ENCODE assay signal across 16 cellular contexts in the genomic region with DNA sequence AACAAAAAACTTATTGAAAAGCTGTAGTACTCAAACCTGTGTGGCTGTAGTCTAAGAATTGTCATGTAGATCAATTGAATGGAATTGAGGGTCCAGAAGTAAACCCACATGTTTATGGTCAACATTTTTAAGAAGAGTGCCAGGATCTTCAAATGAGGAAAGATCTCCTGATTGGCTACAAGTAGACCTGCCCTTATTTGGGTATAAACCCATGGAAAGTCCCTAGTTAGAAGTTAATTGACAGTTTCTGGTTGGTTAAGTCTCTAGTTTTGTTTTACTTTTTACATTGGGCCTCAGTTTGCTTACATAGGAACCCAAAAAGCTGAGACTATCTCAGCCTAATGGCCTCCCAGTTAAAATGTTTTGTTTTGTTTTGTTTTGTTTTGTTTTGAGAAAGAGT.
DNase-seq lines count a peak whose midpoint lies in the region; ATAC-seq, FAIRE-seq and TF ChIP-seq lines count a peak whose summit lies in the region.
"Had no signal": no experiment of that assay in that cellular context is flagged by ENCODE, and none has a peak within 500 bp of the region (broad histone marks: within the 10 kb centered on the region; RNA-seq: fewer than 3 reads in every experiment).

No MANE protein-coding gene starts in this region.

- TF ChIP-seq EP300 in GM12878 (IDR thresholded peaks at IDR 0.05; ENCODE audit: borderline replicate concordance in 1 of 2, control insufficient read depth in 1 of 2, low read depth in 2 of 2, low read length in 2 of 2) = no peak

- SMC1A ChIA-PET in GM12878 (lab: Charles Lee; ENCODE audit: uncharacterized antibody, unreplicated experiment) = interaction anchor here (1.1 to 2.0 kb wide), 3 partner anchors 15 to 55 kb away, joined by 3 to 6 read pairs (median 5); no protein-coding TSS in a partner anchor

- BruUV-seq in GM12878 (replicated peaks; lab: Mats Ljungman, UMichigan) = no TSS peak

- peaks cover 2% of the 10 kb centered on the region for H3K9me3 Mint-ChIP-seq in activated naive CD4-positive, alpha-beta T cell treated with anti-CD3 and anti-CD28 coated beads, Interleukin-2, amount 50 U/mL, for 24 hours
- H3K9me3 Mint-ChIP-seq in stimulated activated memory B cell treated with anti-CD40 and anti-IgM and Interleukin-4, amounts not matched to agents 10 μg/mL and 1 μg/mL and 100 μg/mL, for 72 hours = peaks cover under 1% of the 10 kb centered on the region

- H4K20me1 ChIP-seq in KMS-11 (ENCODE audit: insufficient read depth) (no peaks in the 10 kb centered on the region), GM12878 (ENCODE audit: control insufficient read depth, insufficient read depth) (no peaks in the 10 kb centered on the region)

- H3K27me3 ChIP-seq in KMS-11 (ENCODE audit: insufficient read depth, low read depth) = no peaks in the 10 kb centered on the region
- no peaks in the 10 kb centered on the region for H3K27me3 ChIP-seq in GM12878 (replicated peaks in 1 of 2; ENCODE audit: control insufficient read depth in 2 of 2, insufficient read depth in 2 of 2, low read length in 1 of 2)
- H3K27me3 ChIP-seq: SJCRH30 had no signal

- H3K27ac Mint-ChIP-seq in activated naive CD4-positive, alpha-beta T cell treated with anti-CD3 and anti-CD28 coated beads, Interleukin-2, amount 50 U/mL, for 24 hours = peak overlapping the region; percentile 23
- peak overlapping the region; percentile 75 for H3K27ac Mint-ChIP-seq in stimulated activated memory B cell treated with anti-CD40 and anti-IgM and Interleukin-4, amounts not matched to agents 10 μg/mL and 1 μg/mL and 100 μg/mL, for 72 hours
- H3K27ac Mint-ChIP-seq: H9 had no signal

- DNase-seq in activated naive CD4-positive, alpha-beta T cell treated with Interleukin-2 at 50 U/mL for 16 hours = no peak
- DNase-seq in GM12878 (ENCODE audit: low read depth, low spot score) (no peak), UCSD-AML1 (lab: John Stamatoyannopoulos, UW; ENCODE audit: unreplicated experiment) (no peak), HUDEP-2 (lab: John Stamatoyannopoulos, UW; ENCODE audit: unreplicated experiment in 76 of 76) (no peak)
- DNase-seq: GDM1, H9, NCI-H1930, NCI-H524 had no signal

- ATAC-seq in GM12878 (peak; percentile 77), HG02623 (IDR thresholded peaks at IDR 0.05; ENCODE audit: unreplicated experiment) (no peak)
- no peak for ATAC-seq in stimulated activated memory B cell treated with anti-CD40 and anti-IgM and Interleukin-4, amounts not matched to agents 10 μg/mL and 1 μg/mL and 100 μg/mL, for 72 hours

- no peak overlapping the region for H3K4me3 Mint-ChIP-seq in activated naive CD4-positive, alpha-beta T cell treated with anti-CD3 and anti-CD28 coated beads, Interleukin-2, amount 50 U/mL, for 24 hours
- peak overlapping the region; percentile 29 for H3K4me3 Mint-ChIP-seq in stimulated activated memory B cell treated with anti-CD40 and anti-IgM and Interleukin-4, amounts not matched to agents 10 μg/mL and 1 μg/mL and 100 μg/mL, for 72 hours
- H3K4me3 Mint-ChIP-seq: H9 had no signal

- H3K27me3 Mint-ChIP-seq in activated naive CD4-positive, alpha-beta T cell treated with anti-CD3 and anti-CD28 coated beads, Interleukin-2, amount 50 U/mL, for 24 hours = no peaks in the 10 kb centered on the region
- no peaks in the 10 kb centered on the region for H3K27me3 Mint-ChIP-seq in stimulated activated memory B cell treated with anti-CD40 and anti-IgM and Interleukin-4, amounts not matched to agents 10 μg/mL and 1 μg/mL and 100 μg/mL, for 72 hours

- H3K4me1 ChIP-seq in KMS-11 (ENCODE audit: low read depth, poor library complexity, severe bottlenecking) (peaks cover 29% of the 10 kb centered on the region), GM12878 (ENCODE audit: control insufficient read depth, insufficient read depth, low read length) (no peaks in the 10 kb centered on the region)

- H3K4me1 Mint-ChIP-seq in activated naive CD4-positive, alpha-beta T cell treated with anti-CD3 and anti-CD28 coated beads, Interleukin-2, amount 50 U/mL, for 24 hours = peaks cover 14% of the 10 kb centered on the region
- peaks cover 25% of the 10 kb centered on the region for H3K4me1 Mint-ChIP-seq in stimulated activated memory B cell treated with anti-CD40 and anti-IgM and Interleukin-4, amounts not matched to agents 10 μg/mL and 1 μg/mL and 100 μg/mL, for 72 hours

- no peak for TF ChIP-seq POLR2A in GM12878 (IDR thresholded peaks at IDR 0.05; ENCODE audit: low read depth, low read length)

- H3K4me3 ChIP-seq in KMS-11 (IDR thresholded peaks at IDR 0.05; ENCODE audit: insufficient read depth, low read depth, low read length) (no peak overlapping the region), GM12878 (no peak overlapping the region)
- H3K4me3 ChIP-seq: SJCRH30 had no signal

- TF ChIP-seq CTCF in KMS-11 (conservative IDR thresholded peaks at IDR 0.05; ENCODE audit: low read depth, low read length) (no peak), GM12878 (IDR thresholded peaks at IDR 0.05 in 2 of 3, conservative IDR thresholded peaks at IDR 0.05 in 1 of 3; ENCODE audit: control insufficient read depth in 2 of 3, extremely low read depth in 1 of 3, insufficient read depth in 1 of 3, low read depth in 3 of 3, low read length in 3 of 3) (no peak)

- peak overlapping the region; percentile 61 for H3K27ac ChIP-seq in KMS-11
- H3K27ac ChIP-seq in GM12878 (ENCODE audit: control insufficient read depth, insufficient read depth) = peak overlapping the region; percentile 11; the same call in 1 of the 2 replicates
- H3K27ac ChIP-seq: C4-2B, RWPE1, SJCRH30 had no signal

- no peak for FAIRE-seq in GM12878 (lab: Jason Lieb, UNC)
- FAIRE-seq: A204.1 had no signal

- POLR2A ChIA-PET in GM12878 (lab: Charles Lee) = interaction anchor here (0.6 to 0.7 kb wide), 2 partner anchors 167 to 423 kb away, joined by 3 read pairs; no protein-coding TSS in a partner anchor

- H3K9ac ChIP-seq in KMS-11 (no peak overlapping the region), GM12878 (ENCODE audit: control insufficient read depth, insufficient read depth, low read length) (no peak overlapping the region)

- CTCF ChIA-PET in GM12878 (lab: Yijun Ruan, JAX) = interaction anchor here (1.0 to 1.2 kb wide), 2 partner anchors 17 to 29 kb away, joined by 3 to 4 read pairs; no protein-coding TSS in a partner anchor

- H3K36me3 Mint-ChIP-seq in activated naive CD4-positive, alpha-beta T cell treated with anti-CD3 and anti-CD28 coated beads, Interleukin-2, amount 50 U/mL, for 24 hours = no peaks in the 10 kb centered on the region
- peaks cover 14% of the 10 kb centered on the region for H3K36me3 Mint-ChIP-seq in stimulated activated memory B cell treated with anti-CD40 and anti-IgM and Interleukin-4, amounts not matched to agents 10 μg/mL and 1 μg/mL and 100 μg/mL, for 72 hours

- H3K4me2 ChIP-seq in KMS-11 = peak overlapping the region; percentile 38
- no peak overlapping the region for H3K4me2 ChIP-seq in GM12878 (ENCODE audit: control insufficient read depth, insufficient read depth)

- H3K9me3 ChIP-seq in GM12878 (replicated peaks; ENCODE audit: control insufficient read depth, insufficient read depth, low read length) = peaks cover 4% of the 10 kb centered on the region; the same call in 2 of the 3 replicates

- in situ Hi-C loops in GM12878 (cut with MboI) = no loop called here

- RAD21 ChIA-PET in GM12878 (lab: Charles Lee; ENCODE audit: unreplicated experiment) = interaction anchor here (2.0 kb wide), 1 partner anchor 56 kb away, joined by 4 read pairs; no protein-coding TSS in a partner anchor

- no peaks in the 10 kb centered on the region for H3K36me3 ChIP-seq in KMS-11 (ENCODE audit: insufficient read depth)
- H3K36me3 ChIP-seq in GM12878 (ENCODE audit: control insufficient read depth in 2 of 2, insufficient read depth in 2 of 2, low read length in 1 of 2) = no peaks in the 10 kb centered on the region
- H3K36me3 ChIP-seq: SJCRH30 had no signal

- H2AFZ ChIP-seq in KMS-11 (ENCODE audit: low read depth) = peak overlapping the region; percentile 77
- peak overlapping the region; percentile 51 for H2AFZ ChIP-seq in GM12878 (ENCODE audit: control insufficient read depth, low read depth, low read length)

- intact Hi-C loops in GM12878 (cut with micrococcal nuclease; ENCODE audit: unreplicated experiment) = no loop called here

- no peak for TF ChIP-seq RAD21 in GM12878 (IDR thresholded peaks at IDR 0.05; ENCODE audit: insufficient read depth, low read depth, low read length)

- H3K79me2 ChIP-seq in KMS-11 (ENCODE audit: insufficient read depth, low read depth) (no peaks in the 10 kb centered on the region), GM12878 (ENCODE audit: control insufficient read depth, insufficient read depth, low read length) (no peaks in the 10 kb centered on the region)

TF ChIP-seq in GM12878, 131 proteins besides CTCF, POLR2A, EP300 and RAD21 (continues in another document):
- no peak for TF ChIP-seq JUND (IDR thresholded peaks at IDR 0.05; ENCODE audit: low read depth, low read length)
- peak; percentile 39 to 72; a peak in 3 of 4 replicates for TF ChIP-seq SRF (IDR thresholded peaks at IDR 0.05; ENCODE audit: low read depth in 2 of 2, low read length in 2 of 2)
- no peak for TF ChIP-seq PAX8 (IDR thresholded peaks at IDR 0.05)
- TF ChIP-seq, protein P1, sequence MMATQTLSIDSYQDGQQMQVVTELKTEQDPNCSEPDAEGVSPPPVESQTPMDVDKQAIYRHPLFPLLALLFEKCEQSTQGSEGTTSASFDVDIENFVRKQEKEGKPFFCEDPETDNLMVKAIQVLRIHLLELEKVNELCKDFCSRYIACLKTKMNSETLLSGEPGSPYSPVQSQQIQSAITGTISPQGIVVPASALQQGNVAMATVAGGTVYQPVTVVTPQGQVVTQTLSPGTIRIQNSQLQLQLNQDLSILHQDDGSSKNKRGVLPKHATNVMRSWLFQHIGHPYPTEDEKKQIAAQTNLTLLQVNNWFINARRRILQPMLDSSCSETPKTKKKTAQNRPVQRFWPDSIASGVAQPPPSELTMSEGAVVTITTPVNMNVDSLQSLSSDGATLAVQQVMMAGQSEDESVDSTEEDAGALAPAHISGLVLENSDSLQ (IDR thresholded peaks at IDR 0.05) = 0 out of 2 replicates have a peak, but pooled peaks have one; percentile 10
- no peak for TF ChIP-seq JUNB (IDR thresholded peaks at IDR 0.05)
- TF ChIP-seq DPF2 (IDR thresholded peaks at IDR 0.05) = no peak
- no peak for TF ChIP-seq RUNX3 (IDR thresholded peaks at IDR 0.05; ENCODE audit: low read length)
